15 cellular contexts compared by ENCODE assay signal in the genomic region with DNA sequence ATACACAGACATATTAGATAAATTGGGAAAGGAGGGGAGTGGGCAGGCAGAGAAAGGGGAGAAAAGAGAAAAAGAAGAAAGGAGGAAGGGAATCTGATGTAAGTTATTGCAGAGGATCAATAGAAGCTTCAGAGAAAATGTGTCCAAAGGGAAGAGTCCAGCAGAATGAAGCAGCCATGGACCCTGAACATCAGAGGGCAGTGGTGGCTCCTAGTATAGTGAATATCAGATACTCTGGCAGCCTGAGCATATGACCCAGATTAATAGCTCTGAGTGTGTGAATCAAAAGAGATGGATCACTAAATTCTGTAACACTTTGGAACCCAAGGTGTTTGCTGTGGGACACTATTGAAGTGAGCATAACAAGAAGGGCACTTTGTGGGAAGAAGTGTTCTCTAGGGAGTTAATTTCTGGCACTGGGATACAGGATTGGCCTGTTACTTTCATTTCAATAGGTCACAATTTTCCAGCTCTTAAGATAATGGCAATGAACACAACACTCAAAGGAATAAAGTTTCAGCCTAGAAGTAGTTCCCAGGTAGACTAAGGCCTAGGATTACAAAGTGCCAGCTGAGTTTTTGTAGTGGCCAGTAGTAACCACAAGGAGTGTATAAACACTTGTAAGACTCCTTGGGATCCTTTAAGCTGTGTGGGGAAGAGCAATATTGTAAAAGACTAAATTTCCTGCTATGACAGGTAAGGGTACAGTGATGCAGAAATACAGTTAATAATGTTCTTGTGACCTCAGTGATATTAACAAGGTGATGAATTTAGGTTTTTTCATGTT.
"Had no signal": no experiment of that assay in that cellular context is flagged by ENCODE, and none has a peak within 500 bp of the region (broad histone marks: within the 10 kb centered on the region; RNA-seq: fewer than 3 reads in every experiment).

No MANE protein-coding gene starts in this region.

- H3K27me3 ChIP-seq: ascending aorta, gastrocnemius medialis, heart left ventricle, vagina had no signal

- H3K9me3 ChIP-seq: ascending aorta, gastrocnemius medialis, heart left ventricle, left ventricle myocardium inferior, vagina had no signal

- H3K4me3 ChIP-seq: ascending aorta, gastrocnemius medialis, heart left ventricle, left ventricle myocardium inferior, vagina had no signal

- ATAC-seq: activated CD8-positive, alpha-beta memory T cell treated with anti-CD3 and anti-CD28 coated beads, Interleukin-2, amount 10 ng/mL, durations not matched to agents 7 days and 5 days; effector memory CD8-positive, alpha-beta T cell; gastrocnemius medialis; heart left ventricle; natural killer cell treated with Interleukin-12 subunit alpha and Interleukin-12 subunit beta and Interleukin-15 and Interleukin-18, amount 100 ng/mL, for 72 hours; stimulated activated effector memory CD8-positive, alpha-beta T cell treated with anti-CD3 and anti-CD28 coated beads, Interleukin-12 subunit alpha, Interleukin-12 subunit beta, amount 100 ng/mL, for 72 hours had no signal

- H3K36me3 ChIP-seq: ascending aorta, gastrocnemius medialis, heart left ventricle, left ventricle myocardium inferior, vagina had no signal

- H3K4me1 ChIP-seq: vagina had no signal

- H3K27ac ChIP-seq: epithelial cell of prostate, gastrocnemius medialis, heart left ventricle, left ventricle myocardium inferior, vagina had no signal

- DNase-seq: activated CD4-positive, alpha-beta memory T cell treated with anti-CD3 and anti-CD28 coated beads for 36 hours; activated CD8-positive, alpha-beta memory T cell treated with anti-CD3 and anti-CD28 coated beads, Interleukin-2, amount 10 ng/mL, durations not matched to agents 7 days and 5 days; activated naive CD4-positive, alpha-beta T cell treated with anti-CD3 and anti-CD28 coated beads, Interleukin-2, amount 10 ng/mL, durations not matched to agents 7 days and 5 days; activated T-cell treated with anti-CD3 and anti-CD28 coated beads, Interleukin-2, amount 50 U/mL, for 1 hour; effector memory CD8-positive, alpha-beta T cell; gastrocnemius medialis; heart left ventricle; left ventricle myocardium inferior; mesendoderm; T1000 had no signal
